1 cellular context compared by ENCODE assay signal in genomic region chr20:52383995-52384621, GRCh38.
TF ChIP-seq lines count a peak whose summit lies in the region.

No MANE protein-coding gene starts in this region.

TF ChIP-seq in HepG2, 621 proteins besides CTCF, POLR2A, EP300 and RAD21 (continued from another document):
- no peak for TF ChIP-seq ZHX1 (CRISPR knock-in tag; IDR thresholded peaks at IDR 0.05; ENCODE audit: low read depth)
- TF ChIP-seq THAP7 (CRISPR knock-in tag; IDR thresholded peaks at IDR 0.05): no peak
- no peak for TF ChIP-seq TFDP1 (CRISPR knock-in tag; IDR thresholded peaks at IDR 0.05; ENCODE audit: borderline replicate concordance)
- TF ChIP-seq ZBTB40 (IDR thresholded peaks at IDR 0.05): no peak
- peak; percentile 45; the same call in 1 of the 2 replicates for TF ChIP-seq ZBTB40 (CRISPR knock-in tag; IDR thresholded peaks at IDR 0.05)
- no peak for TF ChIP-seq PBX3 (CRISPR knock-in tag; IDR thresholded peaks at IDR 0.05; ENCODE audit: borderline replicate concordance)
